ENCODE assay signal across 19 cellular contexts in genomic region chr3:38465588-38466154, GRCh38.
"Had no signal": no experiment of that assay in that cellular context is flagged by ENCODE, and none has a peak within 500 bp of the region (broad histone marks: within the 10 kb centered on the region; RNA-seq: fewer than 3 reads in every experiment).

No MANE protein-coding gene starts in this region.

- DNase-seq: Kasumi-1, KG1, MM.1S, NCI-H1092 treated with DMSO at 0.1 percent for 48 hours, NCI-H1436, NCI-H187, NCI-H2029, NCI-H2081 treated with DMSO at 0.1 percent for 48 hours, NCI-H2171, NCI-H226, NCI-H446, NCI-H510A, NCI-H524 treated with DMSO at 0.1 percent for 48 hours, NCI-H69, NCI-H774, Right ventricle myocardium superior, RPMI8226, SIG-M5 had no signal

- FAIRE-seq: RCC 7860 had no signal
